In genomic region chr16:4372578-4373355, GRCh38 we compare ENCODE assay signal across 8 cellular contexts. TPM values are rescaled to one million over a fixed set of nuclear protein-coding genes. Genes with fewer than 3 reads are reported as not detected.
A peak's percentile ranks its signal among the peaks of the same experiment; 100 is the strongest.
DNase-seq lines count a peak whose midpoint lies in the region; ATAC-seq, FAIRE-seq and TF ChIP-seq lines count a peak whose summit lies in the region.

No MANE protein-coding gene starts in this region.

- no peak overlapping the region for H3K27ac ChIP-seq in CD4-positive, alpha-beta T cell (ENCODE audit: low read depth, low read length)
- H3K27ac ChIP-seq in layer of hippocampus (ENCODE audit: low read depth, low read length) (peak overlapping the region; percentile 68), tibial nerve (peak overlapping the region; percentile 81 to 95 (median 89))

- no peak for DNase-seq in CD4-positive, alpha-beta T cell
- DNase-seq in NCI-H1092 (lab: John Stamatoyannopoulos, UW) (peak; percentile 85), astrocyte of the cerebellum (ENCODE audit: low read depth) (no peak), tibial nerve (ENCODE audit: low spot score in 2 of 2) (no peak), GM12892 (ENCODE audit: insufficient read length) (no peak), activated gamma-delta T cell treated with Interleukin-2 at 50 U/mL for 16 hours (no peak)

- TF ChIP-seq POLR2A in tibial nerve (IDR thresholded peaks at IDR 0.05) (no peak), GM12892 (IDR thresholded peaks at IDR 0.05; ENCODE audit: low read depth, low read length) (no peak)

- H3K27ac Mint-ChIP-seq in CD4-positive, alpha-beta T cell: peak overlapping the region; percentile 77

- CTCF ChIA-PET in CD4-positive, alpha-beta T cell (lab: Charles Lee): interaction anchor here (0.6 to 1.5 kb wide), 4 partner anchors 13 to 176 kb away, joined by 3 to 4 read pairs (median 4); no protein-coding TSS in a partner anchor

- no peaks in the 10 kb centered on the region for H3K36me3 ChIP-seq in tibial nerve

- H3K4me1 ChIP-seq in tibial nerve: peaks cover 0 to 90% (median 77%) of the 10 kb centered on the region in 4 donors

- intact Hi-C loops in CD4-positive, alpha-beta T cell (cut with DNase I, micrococcal nuclease): loop anchor here (1.0 to 5.0 kb wide), 3 partner anchors 14 to 66 kb away; no protein-coding TSS in a partner anchor

- peak overlapping the region; percentile 89 for H3K4me3 Mint-ChIP-seq in CD4-positive, alpha-beta T cell

- no peak for FAIRE-seq in GM12892 (lab: Jason Lieb, UNC)

- H3K27me3 ChIP-seq in CD4-positive, alpha-beta T cell (ENCODE audit: control insufficient read depth, insufficient read depth, low read length): no peaks in the 10 kb centered on the region
- H3K27me3 ChIP-seq in layer of hippocampus (ENCODE audit: control insufficient read depth, insufficient read depth, low read length) (no peaks in the 10 kb centered on the region), tibial nerve (no peaks in the 10 kb centered on the region)

- WGBS in tibial nerve, 2 donors: 56 to 80% methylated on average over 4 to 10 of the region's 10 CpGs

- ATAC-seq in CD4-positive, alpha-beta T cell (ENCODE audit: poor library complexity): no peak
- ATAC-seq in GM21717 (IDR thresholded peaks at IDR 0.05; ENCODE audit: unreplicated experiment): no peak

- H3K9me3 ChIP-seq in CD4-positive, alpha-beta T cell (ENCODE audit: control insufficient read depth, low read length): no peaks in the 10 kb centered on the region
- H3K9me3 ChIP-seq in tibial nerve: no peaks in the 10 kb centered on the region

- POLR2A ChIA-PET in CD4-positive, alpha-beta T cell (lab: Charles Lee): no interaction called here

- H3K27me3 Mint-ChIP-seq in CD4-positive, alpha-beta T cell: no peaks in the 10 kb centered on the region

- peaks cover 21% of the 10 kb centered on the region for H3K36me3 Mint-ChIP-seq in CD4-positive, alpha-beta T cell (ENCODE audit: low read depth)

- H3K4me3 ChIP-seq in astrocyte of the cerebellum (ENCODE audit: low read depth, low read length) (peak overlapping the region; percentile 71), tibial nerve (peak overlapping the region; percentile 55 to 81 (median 64))

- in situ Hi-C loops in astrocyte of the cerebellum (cut with HindIII; ENCODE audit: low sequenced_read_pairs): no loop called here

- no peak for TF ChIP-seq CTCF in CD4-positive, alpha-beta T cell (IDR thresholded peaks at IDR 0.05)
- TF ChIP-seq CTCF in astrocyte of the cerebellum (IDR thresholded peaks at IDR 0.05; ENCODE audit: low read depth, low read length, missing control alignments) (no peak), tibial nerve (IDR thresholded peaks at IDR 0.05) (no peak)

- TF ChIP-seq EP300 in tibial nerve (IDR thresholded peaks at IDR 0.05): no peak

- H3K9me3 Mint-ChIP-seq in CD4-positive, alpha-beta T cell: no peaks in the 10 kb centered on the region

- peaks cover 40% of the 10 kb centered on the region for H3K4me1 Mint-ChIP-seq in CD4-positive, alpha-beta T cell (ENCODE audit: low read depth)

RNA-seq across cellular contexts. Expression of gene VASN, which starts 1.1 kb away (rescaled TPM):
- total RNA-seq in CD4-positive, alpha-beta T cell: under 1 TPM; 0.70 to 0.77 TPM
- total RNA-seq in tibial nerve: 10 to 100 TPM; 31.0 to 58.1 (median 32.9) TPM
- not detected for polyA plus RNA-seq in GM12892 (2012; ENCODE audit: missing spikeins)

RNA-seq across cellular contexts. Expression of gene PAM16, which starts 21.6 kb away (rescaled TPM):
- 10 to 100 TPM; 24.9 to 26.8 TPM for total RNA-seq in CD4-positive, alpha-beta T cell
- total RNA-seq in tibial nerve: 10 to 100 TPM; 45.1 to 95.1 (median 60.7) TPM
- polyA plus RNA-seq in GM12892 (2012; ENCODE audit: missing spikeins): 27.7 TPM

RNA-seq across cellular contexts. Expression of gene CORO7, which starts 43.6 kb away (rescaled TPM):
- 100 to 1,000 TPM; 801 to 805 TPM for total RNA-seq in CD4-positive, alpha-beta T cell
- 10 to 100 TPM; 27.8 to 77.4 (median 52.1) TPM for total RNA-seq in tibial nerve
- 26.5 TPM for polyA plus RNA-seq in GM12892 (2012; ENCODE audit: missing spikeins)

RNA-seq across cellular contexts. Expression of gene DNAJA3, which starts 52.9 kb away (rescaled TPM):
- total RNA-seq in CD4-positive, alpha-beta T cell: 10 to 100 TPM; 17.2 to 18.8 TPM
- 10 to 100 TPM; 37.6 to 53.0 (median 49.2) TPM for total RNA-seq in tibial nerve
- polyA plus RNA-seq in GM12892 (2012; ENCODE audit: missing spikeins): 52.0 TPM

RNA-seq across cellular contexts. Expression of gene GLIS2, which starts 56.9 kb away (rescaled TPM):
- not detected for total RNA-seq in CD4-positive, alpha-beta T cell
- 10 to 100 TPM in 3 of 4 donors, 1 to 10 TPM in 1; 9.0 to 11.1 (median 10.8) TPM for total RNA-seq in tibial nerve
- 0.42 TPM for polyA plus RNA-seq in GM12892 (2012; ENCODE audit: missing spikeins)

Comparison
In these comparisons a context has a peak if more than half of its experiments do, and no peak if none do; other contexts are left out.
1. RNA of gene VASN, which starts 1.1 kb away (total RNA-seq): 31.0 to 58.1 TPM in tibial nerve; 0.70 to 0.77 TPM in CD4-positive, alpha-beta T cell; every median in the first group is over 10 times any median in the second.
2. RNA of gene CORO7, which starts 43.6 kb away (total RNA-seq): 801 to 805 TPM in CD4-positive, alpha-beta T cell; 27.8 to 77.4 TPM in tibial nerve; every median in the first group is over 10 times any median in the second.